Comparison of ENCODE assay signal across 15 cellular contexts in the genomic region with DNA sequence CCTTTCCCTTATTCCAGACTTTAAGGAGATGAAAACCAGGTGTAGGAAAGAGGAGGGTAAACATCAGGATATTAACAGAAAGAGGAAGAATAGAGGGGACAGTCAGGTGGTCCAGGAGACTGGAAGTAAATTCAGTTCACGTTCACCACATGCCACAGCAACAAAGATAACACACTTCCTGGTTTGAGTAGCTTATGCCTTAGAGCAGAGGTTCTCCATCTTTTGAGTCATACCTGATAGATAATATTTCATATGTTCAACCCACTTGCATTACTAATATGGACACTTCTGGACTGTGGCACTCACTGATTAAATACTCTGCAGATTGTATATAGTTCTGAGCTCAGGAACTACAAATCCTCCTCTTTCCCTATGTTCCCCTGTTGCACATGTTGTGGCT.
A peak's percentile ranks its signal among the peaks of the same experiment; 100 is the strongest.
DNase-seq lines count a peak whose midpoint lies in the region; ATAC-seq, FAIRE-seq and TF ChIP-seq lines count a peak whose summit lies in the region.
"Had no signal": no experiment of that assay in that cellular context is flagged by ENCODE, and none has a peak within 500 bp of the region (broad histone marks: within the 10 kb centered on the region; RNA-seq: fewer than 3 reads in every experiment).

No MANE protein-coding gene starts in this region.

- no peaks in the 10 kb centered on the region for H3K79me2 ChIP-seq in OCI-LY1 (ENCODE audit: insufficient read depth, low read length)
- no peaks in the 10 kb centered on the region for H3K79me2 ChIP-seq in GM23248 (ENCODE audit: insufficient read depth)

- H3K9me3 Mint-ChIP-seq in naive thymus-derived CD4-positive, alpha-beta T cell, result peaks cover 0 to 8% (median 0%) of the 10 kb centered on the region in 11 donors
- H3K9me3 Mint-ChIP-seq: activated naive CD4-positive, alpha-beta T cell treated with anti-CD3 and anti-CD28 coated beads, Interleukin-2, amount 10 ng/mL, durations not matched to agents 7 days and 5 days had no signal

- POLR2A ChIA-PET in naive thymus-derived CD4-positive, alpha-beta T cell (lab: Charles Lee), result no interaction called here

- H3K4me2 ChIP-seq in OCI-LY1 (ENCODE audit: low read length) (peak overlapping the region; percentile 31; the same call in 1 of the 2 replicates), GM23248 (ENCODE audit: unreplicated experiment) (no peak overlapping the region)

- H2AFZ ChIP-seq in OCI-LY1 (ENCODE audit: low read length), result peak overlapping the region; percentile 96
- H2AFZ ChIP-seq in GM23248, result no peak overlapping the region

- intact Hi-C loops in naive thymus-derived CD4-positive, alpha-beta T cell (cut with micrococcal nuclease), result no loop called here

- ATAC-seq in GM21423 (IDR thresholded peaks at IDR 0.05; ENCODE audit: unreplicated experiment) (peak; percentile 51), GM19328 (IDR thresholded peaks at IDR 0.05; ENCODE audit: unreplicated experiment) (no peak)
- peak; percentile 59 for ATAC-seq in naive thymus-derived CD4-positive, alpha-beta T cell

- H3K9me3 ChIP-seq in OCI-LY1 (ENCODE audit: low read length), result no peaks in the 10 kb centered on the region
- H3K9me3 ChIP-seq in naive thymus-derived CD4-positive, alpha-beta T cell (ENCODE audit: control insufficient read depth in 2 of 3, low read length in 3 of 3), result no peaks in the 10 kb centered on the region
- H3K9me3 ChIP-seq in GM23248 (ENCODE audit: low read depth), result no peaks in the 10 kb centered on the region

- CTCF ChIA-PET in naive thymus-derived CD4-positive, alpha-beta T cell (lab: Charles Lee), result no interaction called here

- no peaks in the 10 kb centered on the region for H4K20me1 ChIP-seq in OCI-LY1 (ENCODE audit: insufficient read depth, low read length)
- H4K20me1 ChIP-seq in GM23248 (ENCODE audit: insufficient read depth), result no peaks in the 10 kb centered on the region

- TF ChIP-seq CTCF in OCI-LY1 (IDR thresholded peaks at IDR 0.05; ENCODE audit: low read length), result no peak

- H3K36me3 ChIP-seq in OCI-LY1 (ENCODE audit: insufficient read depth, low read length) (no peaks in the 10 kb centered on the region), GM23248 (ENCODE audit: low read depth) (no peaks in the 10 kb centered on the region)
- H3K36me3 ChIP-seq in naive thymus-derived CD4-positive, alpha-beta T cell (ENCODE audit: control insufficient read depth in 2 of 3, insufficient read depth in 3 of 3, low read length in 3 of 3), result no peaks in the 10 kb centered on the region

- peaks cover 0 to 41% (median 4%) of the 10 kb centered on the region in 7 donors for H3K4me1 Mint-ChIP-seq in naive thymus-derived CD4-positive, alpha-beta T cell

- TF ChIP-seq POLR2A in GM12891 (IDR thresholded peaks at IDR 0.05; ENCODE audit: low read depth, low read length), result no peak

- H3K27me3 ChIP-seq in OCI-LY1 (ENCODE audit: insufficient read depth, low read length), result no peaks in the 10 kb centered on the region
- no peaks in the 10 kb centered on the region for H3K27me3 ChIP-seq in naive thymus-derived CD4-positive, alpha-beta T cell (ENCODE audit: control insufficient read depth in 2 of 2, insufficient read depth in 2 of 2, low read length in 2 of 2)
- no peaks in the 10 kb centered on the region for H3K27me3 ChIP-seq in GM23248 (replicated peaks; ENCODE audit: insufficient read depth)

- H3K9ac ChIP-seq in OCI-LY1 (ENCODE audit: low read length) (no peak overlapping the region; the same call in 1 of the 2 replicates), GM23248 (no peak overlapping the region)

- peak overlapping the region; percentile 39 for H3K27ac ChIP-seq in OCI-LY1 (ENCODE audit: low read depth, low read length, poor library complexity, severe bottlenecking)
- H3K27ac ChIP-seq in naive thymus-derived CD4-positive, alpha-beta T cell (ENCODE audit: low read depth, low read length), result no peak overlapping the region
- H3K27ac ChIP-seq in GM23248, result no peak overlapping the region
- H3K27ac ChIP-seq: RWPE1 had no signal

- no peak for DNase-seq in GM12891 (ENCODE audit: insufficient read length, low spot score)
- DNase-seq in naive thymus-derived CD4-positive, alpha-beta T cell, result no peak
- no peak for DNase-seq in NK-92 treated with Interleukin-12 subunit alpha and Interleukin-12 subunit beta, amount 100 ng/mL, for 24 hours (lab: John Stamatoyannopoulos, UW)
- DNase-seq in activated CD8-positive, alpha-beta memory T cell treated with anti-CD3 and anti-CD28 coated beads, Interleukin-2, amount 50 U/mL, for 4 hours, result no peak
- DNase-seq in GM23248, result no peak
- DNase-seq: activated naive CD4-positive, alpha-beta T cell treated with anti-CD3 and anti-CD28 coated beads, Interleukin-2, amount 10 ng/mL, durations not matched to agents 7 days and 5 days; CD4-positive, alpha-beta memory T cell; effector memory CD4-positive, alpha-beta T cell; NCI-H1417 treated with DMSO at 0.1 percent for 48 hours; nucleus accumbens had no signal

- peaks cover 0 to 9% (median 0%) of the 10 kb centered on the region in 5 donors for H3K27me3 Mint-ChIP-seq in naive thymus-derived CD4-positive, alpha-beta T cell
- H3K27me3 Mint-ChIP-seq: activated naive CD4-positive, alpha-beta T cell treated with anti-CD3 and anti-CD28 coated beads, Interleukin-2, amount 10 ng/mL, durations not matched to agents 7 days and 5 days; CD4-positive, alpha-beta memory T cell had no signal

- H3K4me3 Mint-ChIP-seq in naive thymus-derived CD4-positive, alpha-beta T cell, result no peak overlapping the region
- H3K4me3 Mint-ChIP-seq: activated naive CD4-positive, alpha-beta T cell treated with anti-CD3 and anti-CD28 coated beads, Interleukin-2, amount 10 ng/mL, durations not matched to agents 7 days and 5 days had no signal

- no peaks in the 10 kb centered on the region for H3F3A ChIP-seq in OCI-LY1 (ENCODE audit: insufficient read depth, low read length)
- H3F3A ChIP-seq in GM23248 (ENCODE audit: insufficient read depth), result no peaks in the 10 kb centered on the region

- no peak overlapping the region for H3K27ac Mint-ChIP-seq in naive thymus-derived CD4-positive, alpha-beta T cell
- H3K27ac Mint-ChIP-seq: activated naive CD4-positive, alpha-beta T cell treated with anti-CD3 and anti-CD28 coated beads, Interleukin-2, amount 10 ng/mL, durations not matched to agents 7 days and 5 days had no signal

- H3K9me2 ChIP-seq in OCI-LY1 (ENCODE audit: low read depth, low read length), result no peaks in the 10 kb centered on the region
- no peaks in the 10 kb centered on the region for H3K9me2 ChIP-seq in GM23248 (ENCODE audit: insufficient read depth)

- peaks cover 0 to 13% (median 0%) of the 10 kb centered on the region in 5 donors for H3K36me3 Mint-ChIP-seq in naive thymus-derived CD4-positive, alpha-beta T cell

- H3K4me3 ChIP-seq in OCI-LY1 (ENCODE audit: low read depth, low read length, poor library complexity, severe bottlenecking) (no peak overlapping the region), GM23248 (no peak overlapping the region)
- no peak overlapping the region for H3K4me3 ChIP-seq in naive thymus-derived CD4-positive, alpha-beta T cell (ENCODE audit: low read length)

- in situ Hi-C loops in GM23248 (cut with MboI), result no loop called here

- FAIRE-seq in GM12891 (lab: Jason Lieb, UNC), result peak; percentile 51
- FAIRE-seq: G401.6 had no signal

- H3K4me1 ChIP-seq in OCI-LY1 (ENCODE audit: insufficient read depth, low read length, severe bottlenecking) (peaks cover 32% of the 10 kb centered on the region), GM23248 (ENCODE audit: insufficient read depth) (peaks cover 5% of the 10 kb centered on the region; the same call in 1 of the 2 replicates)
- peaks cover 0 to 5% of the 10 kb centered on the region in 2 donors for H3K4me1 ChIP-seq in naive thymus-derived CD4-positive, alpha-beta T cell (ENCODE audit: control insufficient read depth in 2 of 2, insufficient read depth in 2 of 2, low read length in 2 of 2)

- WGBS in GM23248 (ENCODE audit: low coverage in 1 of 2, low lambda C conversion rate in 2 of 2, missing lambda C conversion rate in 2 of 2), 2 experiments, result 85 to 95% methylated on average over 1 of the region's 1 CpG

TF ChIP-seq in GM12891, 5 proteins besides CTCF, POLR2A, EP300 and RAD21:
- no peak for TF ChIP-seq POU2F2 (IDR thresholded peaks at IDR 0.05; ENCODE audit: low read depth, low read length)
- no peak for TF ChIP-seq POLR2AphosphoS5 (IDR thresholded peaks at IDR 0.05; ENCODE audit: low read depth, low read length)
- TF ChIP-seq SPI1 (IDR thresholded peaks at IDR 0.05; ENCODE audit: low read depth, low read length), result peak; percentile 56
- TF ChIP-seq TAF1 (IDR thresholded peaks at IDR 0.05; ENCODE audit: low read depth, low read length), result no peak
- no peak for TF ChIP-seq PAX5 (IDR thresholded peaks at IDR 0.05; ENCODE audit: insufficient read depth, low read length, severe bottlenecking)
